Comparison of ENCODE assay signal across 1 cellular context in the genomic region with DNA sequence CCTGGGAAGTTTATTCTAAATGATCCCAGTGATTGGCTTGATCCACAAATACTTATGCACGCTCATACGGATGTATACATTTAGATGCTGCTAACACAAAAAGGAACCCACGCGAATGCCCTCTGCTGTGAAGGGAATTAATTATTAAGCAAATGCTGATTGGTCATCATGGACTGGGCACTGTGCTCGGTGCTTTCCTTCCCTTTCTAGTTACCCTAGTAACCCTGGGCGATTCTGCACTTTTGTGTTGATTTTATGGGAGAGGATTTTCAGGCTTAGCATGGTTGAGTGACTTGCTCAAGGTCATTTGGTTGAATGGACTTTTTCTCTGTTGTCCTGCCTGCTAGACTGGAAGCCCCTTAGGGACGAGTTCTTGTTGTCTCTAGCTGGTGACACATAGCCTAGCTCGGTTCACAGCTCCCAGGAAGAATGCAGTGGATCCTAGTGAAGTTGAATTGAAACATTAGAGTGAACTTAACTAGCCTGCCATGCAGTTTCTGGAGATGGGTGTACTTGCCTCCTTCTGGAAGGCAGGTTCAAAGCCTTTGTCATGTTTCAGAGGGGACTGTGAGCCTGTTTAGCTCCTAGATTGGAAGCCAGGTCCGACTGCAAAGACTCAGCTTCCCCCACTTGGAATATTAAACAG. TPM values are rescaled to one million over a fixed set of nuclear protein-coding genes. Genes with fewer than 3 reads are reported as not detected.
"Had no signal": no experiment of that assay in that cellular context is flagged by ENCODE, and none has a peak within 500 bp of the region (broad histone marks: within the 10 kb centered on the region; RNA-seq: fewer than 3 reads in every experiment).

No MANE protein-coding gene starts in this region.

RNA-seq across cellular contexts. Expression of gene NPIPB11, which starts 54.4 kb away (rescaled TPM):
- total RNA-seq: SK-MEL-5 had no signal
